In genomic region chr20:45467172-45467571, GRCh38 we compare ENCODE assay signal across 9 cellular contexts. TPM values are rescaled to one million over a fixed set of nuclear protein-coding genes. Genes with fewer than 3 reads are reported as not detected.
"Had no signal": no experiment of that assay in that cellular context is flagged by ENCODE, and none has a peak within 500 bp of the region (broad histone marks: within the 10 kb centered on the region; RNA-seq: fewer than 3 reads in every experiment).

No MANE protein-coding gene starts in this region.

- ATAC-seq: GM12878 had no signal

- H3K4me3 ChIP-seq: GM12878 had no signal

- FAIRE-seq: G401.6, GM12878, GM12891, GM12892, GM18507, GM19239 had no signal

- DNase-seq: GDM1, GF-D8 had no signal

RNA-seq across cellular contexts. Expression of gene WFDC2, which starts 2.4 kb away (rescaled TPM):
- total RNA-seq: G401, GM12878 had no signal

RNA-seq across cellular contexts. Expression of gene SPINT3, which starts 48.2 kb away (rescaled TPM):
- total RNA-seq: G401, GM12878 had no signal
- polyA plus RNA-seq: GM12878 had no signal
